17 cellular contexts compared by ENCODE assay signal in the genomic region with DNA sequence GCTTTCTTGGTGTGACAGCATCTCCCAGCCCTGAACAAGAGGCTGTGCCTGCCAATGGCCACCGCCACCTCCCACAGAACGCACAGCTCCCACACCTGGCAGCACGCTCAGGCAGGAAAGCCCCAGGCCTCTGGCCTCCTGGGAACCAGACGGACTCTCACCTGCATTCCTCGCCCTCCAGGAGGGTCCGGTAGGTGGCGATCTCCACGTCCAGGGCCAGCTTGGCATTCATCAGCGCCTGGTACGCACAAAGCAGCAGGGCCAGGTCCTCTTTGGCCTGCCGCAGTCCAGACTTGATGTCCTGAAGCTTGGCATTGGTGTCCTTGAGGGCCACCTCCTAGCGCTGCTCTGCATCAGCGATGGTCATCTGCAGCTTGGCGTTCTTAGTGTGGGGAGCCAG. TPM values are rescaled to one million over a fixed set of nuclear protein-coding genes. Genes with fewer than 3 reads are reported as not detected.
DNase-seq lines count a peak whose midpoint lies in the region; ATAC-seq and TF ChIP-seq lines count a peak whose summit lies in the region.
"Had no signal": no experiment of that assay in that cellular context is flagged by ENCODE, and none has a peak within 500 bp of the region (broad histone marks: within the 10 kb centered on the region; RNA-seq: fewer than 3 reads in every experiment).

No MANE protein-coding gene starts in this region.

- peak; percentile 11 for DNase-seq in stimulated activated CD4-positive, alpha-beta T cell treated with anti-CD3 and anti-CD28 coated beads, Interleukin-15, amount 100 ng/mL, for 24 hours
- no peak for DNase-seq in stimulated activated CD4-positive, alpha-beta T cell treated with anti-CD3 and anti-CD28 coated beads, Interleukin-4, amount 100 ng/mL, for 1 hour
- DNase-seq in Panc1 (ENCODE audit: low read depth, low spot score) (no peak), kidney tubule cell (ENCODE audit: low spot score) (peak; percentile 8), NCI-H2081 (lab: John Stamatoyannopoulos, UW) (no peak)
- DNase-seq: activated CD4-positive, alpha-beta T cell treated with anti-CD3 and anti-CD28 coated beads, Interleukin-2, amount 50 U/mL, for 1 hour; central memory CD4-positive, alpha-beta T cell; EL; hypothalamus; Karpas-422; PC-9; stimulated activated CD4-positive, alpha-beta T cell treated with anti-CD3 and anti-CD28 coated beads, Interleukin-1b, Interleukin-23, amount 100 ng/mL, for 48 hours; T-helper 17 cell had no signal

- H3K9me3 ChIP-seq in Panc1 (ENCODE audit: control insufficient read depth, insufficient read depth, low read depth, low read length), result no peaks in the 10 kb centered on the region

- no peaks in the 10 kb centered on the region for H3K36me3 ChIP-seq in Panc1 (ENCODE audit: control insufficient read depth, insufficient read depth, low read length)

- in situ Hi-C loops in Panc1 (cut with HindIII; ENCODE audit: low pct_unique_long_range_greater_than_20kb, low sequenced_read_pairs), result no loop called here

- POLR2A ChIA-PET in Panc1 (lab: Charles Lee), result no interaction called here

- ATAC-seq in Panc1 (0 out of 2 replicates have a peak, but pooled peaks have one; percentile 49), HG02981 (IDR thresholded peaks at IDR 0.05; ENCODE audit: unreplicated experiment) (no peak), GM18868 (IDR thresholded peaks at IDR 0.05; ENCODE audit: unreplicated experiment) (no peak), esophagus mucosa (no peak)
- ATAC-seq: T-helper 17 cell had no signal

- no peak; the same call in 1 of the 2 replicates for TF ChIP-seq CTCF in Panc1 (IDR thresholded peaks at IDR 0.05)

- no TSS peak for BruUV-seq in Panc1 (replicated peaks; lab: Mats Ljungman, UMichigan)

- H3K4me3 ChIP-seq in Panc1 (ENCODE audit: low read depth in 2 of 2, low read length in 2 of 2), result no peak overlapping the region
- H3K4me3 ChIP-seq: PC-9 had no signal

- H3K4me1 ChIP-seq in Panc1 (ENCODE audit: control insufficient read depth, insufficient read depth, low read length), result peaks cover 4% of the 10 kb centered on the region; the same call in 1 of the 2 replicates

- H3K27me3 ChIP-seq in Panc1 (ENCODE audit: control insufficient read depth, insufficient read depth, low read length), result peaks cover 11% of the 10 kb centered on the region

- CTCF ChIA-PET in Panc1 (lab: Charles Lee), result no interaction called here

- no peak overlapping the region for H3K27ac ChIP-seq in Panc1 (ENCODE audit: low read length)
- H3K27ac ChIP-seq: PC-9 had no signal

- intact Hi-C loops in Panc1 (cut with micrococcal nuclease; ENCODE audit: unreplicated experiment), result no loop called here

RNA-seq across cellular contexts. Expression of a gene that starts 12.1 kb away (rescaled TPM):
- total RNA-seq in Panc1 (2021; ENCODE audit: unreplicated experiment), result not detected
- polyA plus RNA-seq in Panc1 (2012; ENCODE audit: insufficient read length), result not detected
- total RNA-seq in esophagus mucosa, result not detected
- total RNA-seq: mesenteric fat pad, PC-9, T-helper 17 cell had no signal

RNA-seq across cellular contexts. Expression of a gene that starts 35.2 kb away (rescaled TPM):
- total RNA-seq in Panc1 (2021; ENCODE audit: unreplicated experiment) (not detected), esophagus mucosa (2.5 TPM)
- polyA plus RNA-seq in Panc1 (2012; ENCODE audit: insufficient read length), result 0.80 TPM
- total RNA-seq: mesenteric fat pad, PC-9 had no signal

Comparison
In these comparisons a context has a peak if more than half of its experiments do, and no peak if none do; other contexts are left out.
1. DNase-seq: peak in stimulated activated CD4-positive, alpha-beta T cell treated with anti-CD3 and anti-CD28 coated beads, Interleukin-15, amount 100 ng/mL, for 24 hours (single experiment) and kidney tubule cell (single experiment); none in stimulated activated CD4-positive, alpha-beta T cell treated with anti-CD3 and anti-CD28 coated beads, Interleukin-4, amount 100 ng/mL, for 1 hour (single experiment), Panc1 (single experiment) and NCI-H2081 (0 of 2).